23 cellular contexts compared by ENCODE assay signal in genomic region chr11:104098555-104098954, GRCh38.
DNase-seq lines count a peak whose midpoint lies in the region; ATAC-seq and TF ChIP-seq lines count a peak whose summit lies in the region.
"Had no signal": no experiment of that assay in that cellular context is flagged by ENCODE, and none has a peak within 500 bp of the region (broad histone marks: within the 10 kb centered on the region; RNA-seq: fewer than 3 reads in every experiment).

No MANE protein-coding gene starts in this region.

- H3K4me1 ChIP-seq in mammary epithelial cell (ENCODE audit: insufficient read depth, low read length) (no peaks in the 10 kb centered on the region), smooth muscle cell (ENCODE audit: low read depth) (no peaks in the 10 kb centered on the region), ascending aorta (peaks cover 0 to 2% of the 10 kb centered on the region in 2 donors)
- H3K4me1 ChIP-seq: HAP-1, SJSA1 had no signal

- H3K9ac ChIP-seq in mammary epithelial cell (ENCODE audit: insufficient read depth, low read length) (no peak overlapping the region), smooth muscle cell (ENCODE audit: low read depth) (no peak overlapping the region)
- H3K9ac ChIP-seq: GM23248 had no signal

- H3F3A ChIP-seq in smooth muscle cell (ENCODE audit: low read depth), result no peaks in the 10 kb centered on the region

- TF ChIP-seq CTCF in MCF 10A (IDR thresholded peaks at IDR 0.05; ENCODE audit: unreplicated experiment) (no peak), mammary epithelial cell (conservative IDR thresholded peaks at IDR 0.05 in 1 of 2, IDR thresholded peaks at IDR 0.05 in 1 of 2; ENCODE audit: extremely low read depth in 1 of 2, insufficient read depth in 1 of 2, low read depth in 1 of 2, low read length in 2 of 2) (no peak), astrocyte of the cerebellum (IDR thresholded peaks at IDR 0.05; ENCODE audit: low read depth, low read length, missing control alignments) (no peak), smooth muscle cell (IDR thresholded peaks at IDR 0.05; ENCODE audit: borderline replicate concordance, insufficient read depth, poor library complexity, severe bottlenecking) (no peak), ascending aorta (IDR thresholded peaks at IDR 0.05) (no peak)

- H3K27ac Mint-ChIP-seq in MCF 10A (ENCODE audit: low read depth, unreplicated experiment), result peak overlapping the region; percentile 32
- H3K27ac Mint-ChIP-seq in stimulated activated memory B cell treated with anti-CD40 and anti-IgM and Interleukin-4, amounts not matched to agents 10 μg/mL and 1 μg/mL and 100 μg/mL, for 72 hours, result no peak overlapping the region
- H3K27ac Mint-ChIP-seq: B cell, IgD-negative memory B cell had no signal

- H3K79me2 ChIP-seq in mammary epithelial cell (ENCODE audit: insufficient read depth, low read length), result no peaks in the 10 kb centered on the region
- H3K79me2 ChIP-seq in smooth muscle cell (ENCODE audit: low read depth), result no peaks in the 10 kb centered on the region

- intact Hi-C loops in MCF 10A (cut with micrococcal nuclease), result no loop called here
- intact Hi-C loops in mammary epithelial cell (cut with micrococcal nuclease), result no loop called here
- intact Hi-C loops in ascending aorta (cut with DNase I), result no loop called here

- DNase-seq in MCF 10A (ENCODE audit: unreplicated experiment), result peak; percentile 38
- DNase-seq in mammary epithelial cell, result no peak
- DNase-seq in astrocyte of the cerebellum (ENCODE audit: low read depth), result peak; percentile 22
- DNase-seq in smooth muscle cell (lab: John Stamatoyannopoulos, UW; ENCODE audit: unreplicated experiment), result no peak
- DNase-seq in stimulated activated CD4-positive, alpha-beta T cell treated with anti-CD3 and anti-CD28 coated beads, Interleukin-1b, Interleukin-23, amount 100 ng/mL, for 48 hours, result no peak
- no peak for DNase-seq in ascending aorta (ENCODE audit: low spot score in 2 of 2)
- DNase-seq: GM23248, MM.1S, NCI-H1048, NCI-H1417 treated with DMSO at 0.1 percent for 48 hours, NCI-H187, NCI-H446, NCI-H526, T-helper 1 cell had no signal

- BruUV-seq in MCF 10A (replicated peaks; lab: Mats Ljungman, UMichigan) (no TSS peak), mammary epithelial cell (replicated peaks; lab: Mats Ljungman, UMichigan) (no TSS peak)

- H3K4me2 ChIP-seq in mammary epithelial cell (ENCODE audit: insufficient read depth, low read depth, low read length) (no peak overlapping the region), smooth muscle cell (no peak overlapping the region)

- 22% methylated on average over 3 of the region's 3 CpGs for WGBS in mammary epithelial cell (ENCODE audit: low coverage, missing lambda C conversion rate)
- 44% methylated on average over 3 of the region's 3 CpGs for WGBS in smooth muscle cell (ENCODE audit: low lambda C conversion rate)

- H3K4me3 ChIP-seq in mammary epithelial cell (replicated peaks in 1 of 3; ENCODE audit: insufficient read depth in 1 of 3, low read depth in 2 of 3, low read length in 3 of 3), result no peak overlapping the region
- no peak overlapping the region for H3K4me3 ChIP-seq in astrocyte of the cerebellum (ENCODE audit: low read depth, low read length)
- no peak overlapping the region for H3K4me3 ChIP-seq in smooth muscle cell
- no peak overlapping the region for H3K4me3 ChIP-seq in ascending aorta
- H3K4me3 ChIP-seq: GM23248, HAP-1, SJSA1 had no signal

- H3K36me3 Mint-ChIP-seq in MCF 10A (ENCODE audit: insufficient read depth, unreplicated experiment), result no peaks in the 10 kb centered on the region
- H3K36me3 Mint-ChIP-seq in stimulated activated memory B cell treated with anti-CD40 and anti-IgM and Interleukin-4, amounts not matched to agents 10 μg/mL and 1 μg/mL and 100 μg/mL, for 72 hours, result no peaks in the 10 kb centered on the region
- H3K36me3 Mint-ChIP-seq: CD14-positive monocyte, IgD-negative memory B cell had no signal

- no peak overlapping the region for H2AFZ ChIP-seq in mammary epithelial cell (ENCODE audit: low read depth, low read length)
- H2AFZ ChIP-seq in smooth muscle cell (ENCODE audit: low read depth), result peak overlapping the region; percentile 24
- H2AFZ ChIP-seq: GM23248 had no signal

- no peaks in the 10 kb centered on the region for H3K27me3 Mint-ChIP-seq in MCF 10A (ENCODE audit: insufficient read depth, unreplicated experiment)
- H3K27me3 Mint-ChIP-seq in stimulated activated memory B cell treated with anti-CD40 and anti-IgM and Interleukin-4, amounts not matched to agents 10 μg/mL and 1 μg/mL and 100 μg/mL, for 72 hours, result peaks cover 10% of the 10 kb centered on the region
- H3K27me3 Mint-ChIP-seq: B cell, IgD-negative memory B cell had no signal

- H3K27ac ChIP-seq in mammary epithelial cell (ENCODE audit: insufficient read depth, low read depth, low read length), result no peak overlapping the region
- H3K27ac ChIP-seq in smooth muscle cell (ENCODE audit: low read depth), result no peak overlapping the region
- H3K27ac ChIP-seq in ascending aorta, result no peak overlapping the region
- H3K27ac ChIP-seq: 22Rv1, GM23248, SJSA1 had no signal

- H3K9me3 Mint-ChIP-seq in MCF 10A (ENCODE audit: unreplicated experiment), result no peaks in the 10 kb centered on the region
- no peaks in the 10 kb centered on the region for H3K9me3 Mint-ChIP-seq in stimulated activated memory B cell treated with anti-CD40 and anti-IgM and Interleukin-4, amounts not matched to agents 10 μg/mL and 1 μg/mL and 100 μg/mL, for 72 hours

- in situ Hi-C loops in mammary epithelial cell (cut with MboI; ENCODE audit: low sequenced_read_pairs in 2 of 2) (no loop called here), astrocyte of the cerebellum (cut with HindIII; ENCODE audit: low sequenced_read_pairs) (no loop called here)

- H3K4me1 Mint-ChIP-seq in MCF 10A (ENCODE audit: insufficient read depth, unreplicated experiment), result peaks cover 6% of the 10 kb centered on the region
- no peaks in the 10 kb centered on the region for H3K4me1 Mint-ChIP-seq in stimulated activated memory B cell treated with anti-CD40 and anti-IgM and Interleukin-4, amounts not matched to agents 10 μg/mL and 1 μg/mL and 100 μg/mL, for 72 hours
- H3K4me1 Mint-ChIP-seq: B cell, CD14-positive monocyte, IgD-negative memory B cell had no signal

- H3K9me3 ChIP-seq in mammary epithelial cell (replicated peaks; ENCODE audit: insufficient read depth, low read length) (no peaks in the 10 kb centered on the region), smooth muscle cell (replicated peaks; ENCODE audit: low read depth) (no peaks in the 10 kb centered on the region), ascending aorta (no peaks in the 10 kb centered on the region)
- H3K9me3 ChIP-seq: HAP-1, SJSA1 had no signal

- no peak overlapping the region for H3K4me3 Mint-ChIP-seq in MCF 10A (ENCODE audit: unreplicated experiment)
- H3K4me3 Mint-ChIP-seq in stimulated activated memory B cell treated with anti-CD40 and anti-IgM and Interleukin-4, amounts not matched to agents 10 μg/mL and 1 μg/mL and 100 μg/mL, for 72 hours, result no peak overlapping the region
- H3K4me3 Mint-ChIP-seq: B cell, CD14-positive monocyte, IgD-negative memory B cell had no signal

- CTCF ChIA-PET in MCF 10A (lab: Yijun Ruan, JAX), result no interaction called here
- CTCF ChIA-PET in mammary epithelial cell (lab: Charles Lee; ENCODE audit: low non-redundant PET), result no interaction called here

- H3K36me3 ChIP-seq in mammary epithelial cell (ENCODE audit: insufficient read depth, low read length), result no peaks in the 10 kb centered on the region
- no peaks in the 10 kb centered on the region for H3K36me3 ChIP-seq in smooth muscle cell (ENCODE audit: low read depth)
- H3K36me3 ChIP-seq in ascending aorta, result no peaks in the 10 kb centered on the region
- H3K36me3 ChIP-seq: HAP-1, SJSA1 had no signal

- H4K20me1 ChIP-seq in mammary epithelial cell (ENCODE audit: insufficient read depth, low read length), result no peaks in the 10 kb centered on the region
- no peaks in the 10 kb centered on the region for H4K20me1 ChIP-seq in smooth muscle cell (ENCODE audit: low read depth)

- dilution Hi-C loops in mammary epithelial cell (cut with HindIII; ENCODE audit: low sequenced_read_pairs), result no loop called here

- POLR2A ChIA-PET in MCF 10A (lab: Yijun Ruan, JAX), result no interaction called here

- ATAC-seq in HG03432 (IDR thresholded peaks at IDR 0.05; ENCODE audit: unreplicated experiment), result peak; percentile 6
- ATAC-seq in stimulated activated memory B cell treated with anti-CD40 and anti-IgM and Interleukin-4, amounts not matched to agents 10 μg/mL and 1 μg/mL and 100 μg/mL, for 72 hours, result no peak
- ATAC-seq: Right ventricle myocardium inferior had no signal

- no peaks in the 10 kb centered on the region for H3K27me3 ChIP-seq in mammary epithelial cell (ENCODE audit: insufficient read depth, low read length)
- H3K27me3 ChIP-seq in smooth muscle cell (ENCODE audit: low read depth), result no peaks in the 10 kb centered on the region
- no peaks in the 10 kb centered on the region for H3K27me3 ChIP-seq in ascending aorta
- H3K27me3 ChIP-seq: SJSA1 had no signal

Comparison
In these comparisons a context has a peak if more than half of its experiments do, and no peak if none do; other contexts are left out.
1. DNase-seq: peak in MCF 10A (single experiment) and astrocyte of the cerebellum (single experiment); none in mammary epithelial cell (single experiment), smooth muscle cell (single experiment), stimulated activated CD4-positive, alpha-beta T cell treated with anti-CD3 and anti-CD28 coated beads, Interleukin-1b, Interleukin-23, amount 100 ng/mL, for 48 hours (single experiment) and ascending aorta (0 of 2).